ENCODE assay signal across 20 cellular contexts in the genomic region with DNA sequence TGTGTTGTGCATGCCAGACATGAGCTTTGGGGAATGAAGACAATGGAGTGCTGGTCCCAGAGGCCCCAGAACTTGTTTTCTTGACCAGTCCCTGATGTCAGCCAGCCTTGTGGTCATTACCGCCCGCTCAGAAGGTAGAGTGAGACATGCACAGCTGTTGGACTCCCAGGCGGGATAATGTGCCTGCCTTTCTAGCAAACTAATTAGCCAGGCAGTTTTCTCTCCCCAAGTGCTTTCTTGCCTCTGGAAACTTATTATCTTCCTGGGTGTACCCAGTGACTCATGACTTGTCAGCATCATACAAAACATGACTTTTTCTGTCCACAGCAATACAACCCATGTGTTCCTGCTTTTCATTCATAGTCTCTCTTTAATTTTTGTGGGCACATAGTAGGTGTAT.
A peak's percentile ranks its signal among the peaks of the same experiment; 100 is the strongest.
DNase-seq lines count a peak whose midpoint lies in the region; ATAC-seq, FAIRE-seq and TF ChIP-seq lines count a peak whose summit lies in the region.
"Had no signal": no experiment of that assay in that cellular context is flagged by ENCODE, and none has a peak within 500 bp of the region (broad histone marks: within the 10 kb centered on the region; RNA-seq: fewer than 3 reads in every experiment).

No MANE protein-coding gene starts in this region.

- H3K79me2 ChIP-seq in HCT116 (ENCODE audit: insufficient read depth, low read length) (no peaks in the 10 kb centered on the region), astrocyte (ENCODE audit: insufficient read depth, low read length) (no peaks in the 10 kb centered on the region)
- H3K79me2 ChIP-seq: parathyroid adenoma had no signal

- TF ChIP-seq RAD21 in HCT116 (IDR thresholded peaks at IDR 0.05; ENCODE audit: low read depth): no peak

- peak; percentile 15 for DNase-seq in AG20443 (ENCODE audit: low spot score)
- no peak for DNase-seq in HCT116 (ENCODE audit: low read depth, low spot score)
- peak; percentile 6 for DNase-seq in astrocyte (ENCODE audit: low read depth)
- peak; percentile 7 to 56 for DNase-seq in foreskin fibroblast
- no peak for DNase-seq in NCI-H82 treated with DMSO at 0.1 percent for 48 hours (lab: John Stamatoyannopoulos, UW; ENCODE audit: unreplicated experiment)
- no peak for DNase-seq in ecto neural progenitor cell (ENCODE audit: low spot score)
- DNase-seq in frontal cortex (ENCODE audit: low spot score in 2 of 2): no peak
- no peak for DNase-seq in stimulated activated naive CD8-positive, alpha-beta T cell treated with anti-CD3 and anti-CD28 coated beads, Interleukin-15, amount 100 ng/mL, for 72 hours
- DNase-seq: activated CD4-positive, alpha-beta T cell treated with anti-CD3 and anti-CD28 coated beads for 4 hours; activated naive CD8-positive, alpha-beta T cell treated with anti-CD3 and anti-CD28 coated beads, Interleukin-2, amount 10 ng/mL, durations not matched to agents 7 days and 5 days; heart right ventricle; naive thymus-derived CD8-positive, alpha-beta T cell; NCI-H1436 treated with DMSO at 0.1 percent for 48 hours; NK-92 treated with Interleukin-12 subunit alpha and Interleukin-12 subunit beta, amount 100 ng/mL, for 24 hours; tibial artery had no signal

- H4K20me1 ChIP-seq in HCT116 (ENCODE audit: insufficient read depth) (no peaks in the 10 kb centered on the region), astrocyte (ENCODE audit: insufficient read depth, low read length) (no peaks in the 10 kb centered on the region)

- H3K36me3 Mint-ChIP-seq in astrocyte (ENCODE audit: low read depth, unreplicated experiment): no peaks in the 10 kb centered on the region
- H3K36me3 Mint-ChIP-seq: activated naive CD8-positive, alpha-beta T cell treated with anti-CD3 and anti-CD28 coated beads, Interleukin-2, amount 10 ng/mL, durations not matched to agents 7 days and 5 days; stimulated activated memory B cell treated with anti-CD40 and anti-IgM and Interleukin-4, amounts not matched to agents 10 μg/mL and 1 μg/mL and 100 μg/mL, for 72 hours had no signal

- no peak for TF ChIP-seq CTCF in HCT116 (IDR thresholded peaks at IDR 0.05 in 2 of 3, conservative IDR thresholded peaks at IDR 0.05 in 1 of 3; ENCODE audit: borderline replicate concordance in 1 of 3, insufficient read depth in 1 of 3, low read depth in 2 of 3, low read length in 2 of 3)
- no peak for TF ChIP-seq CTCF in astrocyte (IDR thresholded peaks at IDR 0.05; ENCODE audit: insufficient read depth, low read depth, low read length)
- TF ChIP-seq CTCF in foreskin fibroblast (IDR thresholded peaks at IDR 0.05; ENCODE audit: low read depth, low read length): no peak

- H3K4me3 Mint-ChIP-seq in astrocyte (ENCODE audit: unreplicated experiment): no peak overlapping the region
- H3K4me3 Mint-ChIP-seq in stimulated activated naive CD8-positive, alpha-beta T cell treated with anti-CD3 and anti-CD28 coated beads, Interleukin-15, amount 100 ng/mL, for 72 hours: no peak overlapping the region
- H3K4me3 Mint-ChIP-seq: activated naive CD8-positive, alpha-beta T cell treated with anti-CD3 and anti-CD28 coated beads, Interleukin-2, amount 10 ng/mL, durations not matched to agents 7 days and 5 days; naive thymus-derived CD8-positive, alpha-beta T cell; stimulated activated memory B cell treated with anti-CD40 and anti-IgM and Interleukin-4, amounts not matched to agents 10 μg/mL and 1 μg/mL and 100 μg/mL, for 72 hours had no signal

- H3K4me2 ChIP-seq in HCT116 (ENCODE audit: low read length): no peak overlapping the region
- H3K4me2 ChIP-seq in astrocyte (ENCODE audit: low read length): no peak overlapping the region

- no peak for FAIRE-seq in astrocyte (lab: Jason Lieb, UNC)
- FAIRE-seq in frontal cortex (lab: Jason Lieb, UNC): no peak
- FAIRE-seq: islet of Langerhans had no signal

- CTCF ChIA-PET in HCT116 (lab: Charles Lee): no interaction called here

- RAD21 ChIA-PET in HCT116 (lab: Charles Lee; ENCODE audit: low non-redundant PET in 1 of 2, low total read pairs in 2 of 2, uncharacterized antibody in 2 of 2, unreplicated experiment in 2 of 2): no interaction called here

- POLR2A ChIA-PET in HCT116 (lab: Charles Lee): no interaction called here

- peak overlapping the region; percentile 50 for H3K27ac Mint-ChIP-seq in astrocyte (ENCODE audit: unreplicated experiment)
- no peak overlapping the region for H3K27ac Mint-ChIP-seq in stimulated activated naive CD8-positive, alpha-beta T cell treated with anti-CD3 and anti-CD28 coated beads, Interleukin-15, amount 100 ng/mL, for 72 hours
- H3K27ac Mint-ChIP-seq: activated naive CD8-positive, alpha-beta T cell treated with anti-CD3 and anti-CD28 coated beads, Interleukin-2, amount 10 ng/mL, durations not matched to agents 7 days and 5 days; naive thymus-derived CD8-positive, alpha-beta T cell; stimulated activated memory B cell treated with anti-CD40 and anti-IgM and Interleukin-4, amounts not matched to agents 10 μg/mL and 1 μg/mL and 100 μg/mL, for 72 hours had no signal

- 0 out of 2 replicates have a peak, but pooled peaks have one; percentile 14 for ATAC-seq in HCT116
- ATAC-seq in stimulated activated naive CD8-positive, alpha-beta T cell treated with anti-CD3 and anti-CD28 coated beads, Interleukin-15, amount 100 ng/mL, for 72 hours: no peak
- ATAC-seq: heart right ventricle; naive thymus-derived CD8-positive, alpha-beta T cell; sciatic nerve; stimulated activated memory B cell treated with anti-CD40 and anti-IgM and Interleukin-4, amounts not matched to agents 10 μg/mL and 1 μg/mL and 100 μg/mL, for 72 hours had no signal

- H3K4me1 ChIP-seq in HCT116 (ENCODE audit: control insufficient read depth in 1 of 2, insufficient read depth in 2 of 2, low read length in 2 of 2) (no peaks in the 10 kb centered on the region), astrocyte (ENCODE audit: insufficient read depth, low read length) (no peaks in the 10 kb centered on the region)
- H3K4me1 ChIP-seq: heart right ventricle, parathyroid adenoma, tibial artery had no signal

- peaks cover 4% of the 10 kb centered on the region for H3K9me3 Mint-ChIP-seq in astrocyte (ENCODE audit: unreplicated experiment)
- H3K9me3 Mint-ChIP-seq in stimulated activated naive CD8-positive, alpha-beta T cell treated with anti-CD3 and anti-CD28 coated beads, Interleukin-15, amount 100 ng/mL, for 72 hours: peaks cover 16% of the 10 kb centered on the region in 2 donors

- H3K4me1 Mint-ChIP-seq in astrocyte (ENCODE audit: low read depth, unreplicated experiment): peaks cover 6% of the 10 kb centered on the region
- peaks cover 7% of the 10 kb centered on the region for H3K4me1 Mint-ChIP-seq in stimulated activated naive CD8-positive, alpha-beta T cell treated with anti-CD3 and anti-CD28 coated beads, Interleukin-15, amount 100 ng/mL, for 72 hours
- H3K4me1 Mint-ChIP-seq: activated naive CD8-positive, alpha-beta T cell treated with anti-CD3 and anti-CD28 coated beads, Interleukin-2, amount 10 ng/mL, durations not matched to agents 7 days and 5 days; stimulated activated memory B cell treated with anti-CD40 and anti-IgM and Interleukin-4, amounts not matched to agents 10 μg/mL and 1 μg/mL and 100 μg/mL, for 72 hours had no signal

- H3K27ac ChIP-seq in HCT116 (ENCODE audit: low read depth, low read length): no peak overlapping the region
- H3K27ac ChIP-seq in astrocyte (ENCODE audit: low read depth, low read length): no peak overlapping the region
- H3K27ac ChIP-seq: cardiac muscle cell, heart right ventricle, parathyroid adenoma, tibial artery had no signal

- H3K4me3 ChIP-seq in HCT116 (replicated peaks in 1 of 2; ENCODE audit: low read depth in 1 of 2, low read length in 2 of 2) (no peak overlapping the region), astrocyte (ENCODE audit: insufficient read depth, low read depth, low read length) (no peak overlapping the region), foreskin fibroblast (ENCODE audit: low read depth in 1 of 2, low read length in 2 of 2) (no peak overlapping the region)
- H3K4me3 ChIP-seq: cardiac muscle cell, heart right ventricle, tibial artery had no signal

- no TSS peak for BruUV-seq in HCT116 (replicated peaks; lab: Mats Ljungman, UMichigan)

- TF ChIP-seq POLR2A in HCT116 (IDR thresholded peaks at IDR 0.05; ENCODE audit: borderline replicate concordance, extremely low read depth, insufficient read depth, insufficient read length): no peak

- H3K27me3 ChIP-seq in HCT116 (ENCODE audit: insufficient read depth, low read length) (no peaks in the 10 kb centered on the region), astrocyte (ENCODE audit: insufficient read depth, low read length) (peaks cover 2% of the 10 kb centered on the region)
- H3K27me3 ChIP-seq: tibial artery had no signal

- no peaks in the 10 kb centered on the region for H3K9me2 ChIP-seq in HCT116 (ENCODE audit: insufficient read depth)

- H3K9ac ChIP-seq in HCT116 (ENCODE audit: low read length): no peak overlapping the region
- no peak overlapping the region for H3K9ac ChIP-seq in astrocyte (ENCODE audit: low read length)
- H3K9ac ChIP-seq: parathyroid adenoma had no signal

- H2AFZ ChIP-seq in HCT116 (ENCODE audit: low read depth, low read length, poor library complexity, severe bottlenecking): no peak overlapping the region
- no peak overlapping the region for H2AFZ ChIP-seq in astrocyte (ENCODE audit: low read depth, low read length)
- H2AFZ ChIP-seq: parathyroid adenoma had no signal

- H3K9me3 ChIP-seq in HCT116 (ENCODE audit: control insufficient read depth in 1 of 2, insufficient read depth in 1 of 2, low read depth in 1 of 2, low read length in 2 of 2) (no peaks in the 10 kb centered on the region), astrocyte (ENCODE audit: insufficient read depth, low read depth, low read length) (no peaks in the 10 kb centered on the region)

- H3K27me3 Mint-ChIP-seq in astrocyte (ENCODE audit: low read depth, unreplicated experiment): peaks cover 10% of the 10 kb centered on the region
- H3K27me3 Mint-ChIP-seq in stimulated activated naive CD8-positive, alpha-beta T cell treated with anti-CD3 and anti-CD28 coated beads, Interleukin-15, amount 100 ng/mL, for 72 hours: peaks cover 48% of the 10 kb centered on the region

- intact Hi-C loops in HCT116 (cut with micrococcal nuclease): no loop called here

- H3K36me3 ChIP-seq in HCT116 (ENCODE audit: control insufficient read depth in 1 of 2, insufficient read depth in 2 of 2, low read length in 2 of 2): no peaks in the 10 kb centered on the region
- no peaks in the 10 kb centered on the region for H3K36me3 ChIP-seq in astrocyte (ENCODE audit: insufficient read depth, low read length)
- H3K36me3 ChIP-seq: cardiac muscle cell, heart right ventricle, tibial artery had no signal

TF ChIP-seq in HCT116, 20 proteins besides CTCF, POLR2A, EP300 and RAD21 (continues in another document):
- no peak for TF ChIP-seq EGR1 (IDR thresholded peaks at IDR 0.05; ENCODE audit: low read depth)
- no peak for TF ChIP-seq CEBPB (IDR thresholded peaks at IDR 0.05; ENCODE audit: low read depth)
- no peak for TF ChIP-seq SP1 (IDR thresholded peaks at IDR 0.05; ENCODE audit: low read depth)
- no peak for TF ChIP-seq CBX3 (IDR thresholded peaks at IDR 0.05; ENCODE audit: low read depth)
- no peak for TF ChIP-seq SIN3A (IDR thresholded peaks at IDR 0.05; ENCODE audit: low read depth)
- TF ChIP-seq, protein P1, sequence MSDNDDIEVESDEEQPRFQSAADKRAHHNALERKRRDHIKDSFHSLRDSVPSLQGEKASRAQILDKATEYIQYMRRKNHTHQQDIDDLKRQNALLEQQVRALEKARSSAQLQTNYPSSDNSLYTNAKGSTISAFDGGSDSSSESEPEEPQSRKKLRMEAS (IDR thresholded peaks at IDR 0.05): no peak

Comparison
In these comparisons a context has a peak if more than half of its experiments do, and no peak if none do; other contexts are left out.
1. DNase-seq: peak in AG20443 (single experiment), astrocyte (single experiment) and foreskin fibroblast (2 of 2); none in HCT116 (single experiment), NCI-H82 treated with DMSO at 0.1 percent for 48 hours (single experiment), ecto neural progenitor cell (single experiment), frontal cortex (0 of 2) and stimulated activated naive CD8-positive, alpha-beta T cell treated with anti-CD3 and anti-CD28 coated beads, Interleukin-15, amount 100 ng/mL, for 72 hours (0 of 2).